In the genomic region with DNA sequence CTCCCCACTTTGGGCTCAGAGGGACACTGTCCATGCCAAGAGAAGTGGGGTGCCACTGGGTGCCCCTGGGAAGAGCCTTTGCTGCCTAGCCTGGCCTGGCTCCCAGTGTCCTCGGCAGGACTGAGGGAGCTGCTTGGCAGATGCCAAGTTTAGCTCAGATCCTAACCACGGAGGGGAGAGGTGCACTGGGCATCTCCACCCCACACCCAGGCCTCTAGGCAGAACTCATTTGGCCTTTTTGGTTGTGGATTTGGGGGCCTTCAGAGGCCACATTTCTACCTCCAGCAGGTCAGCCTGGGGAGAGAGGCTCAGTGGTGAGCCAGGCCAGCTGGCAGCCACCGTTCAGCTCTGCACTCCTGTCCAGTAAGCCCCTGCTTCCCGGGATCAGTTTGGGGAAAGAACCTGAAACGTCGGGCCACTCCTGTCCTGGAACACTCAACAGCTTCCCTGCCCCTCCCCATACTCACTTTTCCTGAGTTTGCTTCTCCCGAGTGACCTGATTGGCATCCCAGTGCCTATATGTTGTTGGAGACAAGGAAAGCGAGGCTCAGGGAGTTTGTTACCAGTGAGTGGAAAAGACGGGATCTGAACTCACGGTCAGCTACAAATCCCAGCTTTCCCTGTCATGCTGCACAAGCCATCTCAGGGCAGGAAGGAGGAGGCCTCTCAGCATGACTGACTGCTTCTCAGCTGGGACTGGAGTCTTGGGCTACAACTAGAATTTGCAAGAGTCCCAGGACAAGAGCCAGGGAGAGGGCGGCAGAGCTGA, we compare ENCODE assay signal across 17 cellular contexts. TPM values are rescaled to one million over a fixed set of nuclear protein-coding genes. Genes with fewer than 3 reads are reported as not detected.
DNase-seq lines count a peak whose midpoint lies in the region; ATAC-seq, FAIRE-seq and TF ChIP-seq lines count a peak whose summit lies in the region.
"Had no signal": no experiment of that assay in that cellular context is flagged by ENCODE, and none has a peak within 500 bp of the region (broad histone marks: within the 10 kb centered on the region; RNA-seq: fewer than 3 reads in every experiment).

No MANE protein-coding gene starts in this region.

- H3K4me3 Mint-ChIP-seq in neural progenitor cell, result no peak overlapping the region

- no peak for TF ChIP-seq EP300 in transverse colon (IDR thresholded peaks at IDR 0.05; ENCODE audit: low read depth)

- peaks cover 35% of the 10 kb centered on the region for H3K4me1 Mint-ChIP-seq in neural progenitor cell

- in situ Hi-C loops in transverse colon (cut with MboI; ENCODE audit: low pct_ligation_motif_present in 1 of 4, low pct_unique_long_range_greater_than_20kb in 1 of 4, low sequenced_read_pairs in 3 of 4), result loop anchor here in 3 of 4 donors (25.0 kb wide), 1 partner anchor 466 kb away; no protein-coding TSS in a partner anchor

- H2AFZ ChIP-seq in neural progenitor cell (replicated peaks), result no peak overlapping the region

- H3K27me3 Mint-ChIP-seq in neural progenitor cell (ENCODE audit: insufficient read depth, low read depth), result peaks cover 10% of the 10 kb centered on the region

- peak overlapping the region; percentile 78 for H3K27ac Mint-ChIP-seq in neural progenitor cell

- no peak overlapping the region for H3K4me3 ChIP-seq in neural progenitor cell
- H3K4me3 ChIP-seq in upper lobe of right lung, result no peak overlapping the region
- no peak overlapping the region for H3K4me3 ChIP-seq in small intestine (ENCODE audit: low read depth in 1 of 2, low read length in 2 of 2)
- no peak overlapping the region for H3K4me3 ChIP-seq in transverse colon
- H3K4me3 ChIP-seq: Peyer's patch had no signal

- H4K20me1 ChIP-seq in neural progenitor cell (ENCODE audit: low read depth), result no peaks in the 10 kb centered on the region

- no peak for TF ChIP-seq CTCF in neural progenitor cell (IDR thresholded peaks at IDR 0.05)
- no peak for TF ChIP-seq CTCF in upper lobe of right lung (IDR thresholded peaks at IDR 0.05)
- TF ChIP-seq CTCF in transverse colon (IDR thresholded peaks at IDR 0.05), result no peak

- H3K36me3 Mint-ChIP-seq in neural progenitor cell, result no peaks in the 10 kb centered on the region

- TF ChIP-seq POLR2A in transverse colon (IDR thresholded peaks at IDR 0.05), result no peak

- no peak overlapping the region for H3K9ac ChIP-seq in neural progenitor cell

- H3K4me2 ChIP-seq in neural progenitor cell, result peak overlapping the region; percentile 27

- WGBS in small intestine, 3 donors, result 74 to 80% (median 77%) methylated on average over 11 of the region's 11 CpGs
- 72 to 100% methylated on average over 1 to 11 of the region's 11 CpGs for WGBS in transverse colon (ENCODE audit: low coverage in 1 of 2), 2 donors

- H3K79me2 ChIP-seq in neural progenitor cell (ENCODE audit: low read depth), result no peaks in the 10 kb centered on the region

- FAIRE-seq in urothelium cell line (lab: Jason Lieb, UNC), result no peak
- no peak for FAIRE-seq in small intestine (lab: Jason Lieb, UNC)
- FAIRE-seq: A204.1, GM12892, GM19239 had no signal

- H3K27ac ChIP-seq in neural progenitor cell (no peak overlapping the region), upper lobe of right lung (no peak overlapping the region), small intestine (ENCODE audit: low read depth in 1 of 2, low read length in 1 of 2) (no peak overlapping the region), transverse colon (peak overlapping the region in 1 of 4 donors; percentile 16)
- H3K27ac ChIP-seq: HL-60, Peyer's patch had no signal

- no peaks in the 10 kb centered on the region for H3K9me3 ChIP-seq in neural progenitor cell (ENCODE audit: low read depth)
- no peaks in the 10 kb centered on the region for H3K9me3 ChIP-seq in upper lobe of right lung
- no peaks in the 10 kb centered on the region for H3K9me3 ChIP-seq in small intestine (ENCODE audit: control insufficient read depth, low read depth)
- no peaks in the 10 kb centered on the region for H3K9me3 ChIP-seq in transverse colon
- H3K9me3 ChIP-seq: Peyer's patch had no signal

- no peak for ATAC-seq in upper lobe of right lung

- peaks cover 11% of the 10 kb centered on the region for H3F3A ChIP-seq in neural progenitor cell (ENCODE audit: low read depth)

- intact Hi-C loops in upper lobe of right lung (cut with DNase I), result no loop called here
- intact Hi-C loops in transverse colon (cut with DNase I; ENCODE audit: low total_unique reads), result loop anchor here (10.0 kb wide), 1 partner anchor 459 kb away; no protein-coding TSS in a partner anchor

- H3K36me3 ChIP-seq in neural progenitor cell (no peaks in the 10 kb centered on the region), upper lobe of right lung (no peaks in the 10 kb centered on the region), small intestine (ENCODE audit: control insufficient read depth in 2 of 2, insufficient read depth in 2 of 2, low read length in 2 of 2) (no peaks in the 10 kb centered on the region), transverse colon (no peaks in the 10 kb centered on the region)
- H3K36me3 ChIP-seq: Peyer's patch had no signal

- H3K9me3 Mint-ChIP-seq in neural progenitor cell, result no peaks in the 10 kb centered on the region

- DNase-seq in activated effector memory CD4-positive, alpha-beta T cell treated with anti-CD3 and anti-CD28 coated beads, Interleukin-2, amount 50 U/mL, for 16 hours, result peak; percentile 54
- no peak for DNase-seq in activated effector memory CD4-positive, alpha-beta T cell treated with Interleukin-2 at 50 U/mL for 16 hours
- peak; percentile 27 for DNase-seq in ecto neural progenitor cell (ENCODE audit: low spot score)
- no peak for DNase-seq in neural progenitor cell (ENCODE audit: low spot score)
- peak; percentile 43 for DNase-seq in upper lobe of right lung
- no peak for DNase-seq in urothelium cell line (ENCODE audit: low spot score)
- no peak for DNase-seq in small intestine
- DNase-seq in transverse colon, result no peak
- DNase-seq: DMS79, GDM1, NCI-H1436, NCI-H510A, Peyer's patch had no signal

- H3K27me3 ChIP-seq in neural progenitor cell, result no peaks in the 10 kb centered on the region
- no peaks in the 10 kb centered on the region for H3K27me3 ChIP-seq in upper lobe of right lung
- H3K27me3 ChIP-seq in small intestine (ENCODE audit: control insufficient read depth in 2 of 2, insufficient read depth in 2 of 2, low read length in 2 of 2), result peaks cover 0 to 2% of the 10 kb centered on the region in 2 donors
- H3K27me3 ChIP-seq in transverse colon, result no peaks in the 10 kb centered on the region
- H3K27me3 ChIP-seq: Peyer's patch had no signal

- H3K4me1 ChIP-seq in neural progenitor cell (peaks cover 26% of the 10 kb centered on the region), upper lobe of right lung (no peaks in the 10 kb centered on the region), small intestine (ENCODE audit: control insufficient read depth in 2 of 2, insufficient read depth in 1 of 2, low read depth in 1 of 2, low read length in 1 of 2) (no peaks in the 10 kb centered on the region), transverse colon (peaks cover 6 to 17% (median 8%) of the 10 kb centered on the region in 4 donors)
- H3K4me1 ChIP-seq: Peyer's patch had no signal

RNA-seq across cellular contexts. Expression of gene CXCL12, which starts 11.2 kb away (rescaled TPM):
- total RNA-seq in neural progenitor cell (ENCODE audit: low replicate concordance) (0.09 and 0.74 TPM in 2 replicates), upper lobe of right lung (40.8 TPM), transverse colon (10 to 100 TPM in 3 of 4 donors, 1 to 10 TPM in 1; 6.8 to 19.5 (median 17.9) TPM)
- 10 to 100 TPM in 1 of 3 donors, 1 to 10 TPM in 1, under 1 TPM in 1; 0.67 to 32.4 (median 8.9) TPM for polyA plus RNA-seq in small intestine

Comparison
In these comparisons a context has a peak if more than half of its experiments do, and no peak if none do; other contexts are left out.
1. DNase-seq: peak in activated effector memory CD4-positive, alpha-beta T cell treated with anti-CD3 and anti-CD28 coated beads, Interleukin-2, amount 50 U/mL, for 16 hours (single experiment), ecto neural progenitor cell (single experiment) and upper lobe of right lung (single experiment); none in activated effector memory CD4-positive, alpha-beta T cell treated with Interleukin-2 at 50 U/mL for 16 hours (single experiment), neural progenitor cell (single experiment), urothelium cell line (single experiment), small intestine (single experiment) and transverse colon (single experiment).